Comparison of ENCODE assay signal across 9 cellular contexts in the genomic region with DNA sequence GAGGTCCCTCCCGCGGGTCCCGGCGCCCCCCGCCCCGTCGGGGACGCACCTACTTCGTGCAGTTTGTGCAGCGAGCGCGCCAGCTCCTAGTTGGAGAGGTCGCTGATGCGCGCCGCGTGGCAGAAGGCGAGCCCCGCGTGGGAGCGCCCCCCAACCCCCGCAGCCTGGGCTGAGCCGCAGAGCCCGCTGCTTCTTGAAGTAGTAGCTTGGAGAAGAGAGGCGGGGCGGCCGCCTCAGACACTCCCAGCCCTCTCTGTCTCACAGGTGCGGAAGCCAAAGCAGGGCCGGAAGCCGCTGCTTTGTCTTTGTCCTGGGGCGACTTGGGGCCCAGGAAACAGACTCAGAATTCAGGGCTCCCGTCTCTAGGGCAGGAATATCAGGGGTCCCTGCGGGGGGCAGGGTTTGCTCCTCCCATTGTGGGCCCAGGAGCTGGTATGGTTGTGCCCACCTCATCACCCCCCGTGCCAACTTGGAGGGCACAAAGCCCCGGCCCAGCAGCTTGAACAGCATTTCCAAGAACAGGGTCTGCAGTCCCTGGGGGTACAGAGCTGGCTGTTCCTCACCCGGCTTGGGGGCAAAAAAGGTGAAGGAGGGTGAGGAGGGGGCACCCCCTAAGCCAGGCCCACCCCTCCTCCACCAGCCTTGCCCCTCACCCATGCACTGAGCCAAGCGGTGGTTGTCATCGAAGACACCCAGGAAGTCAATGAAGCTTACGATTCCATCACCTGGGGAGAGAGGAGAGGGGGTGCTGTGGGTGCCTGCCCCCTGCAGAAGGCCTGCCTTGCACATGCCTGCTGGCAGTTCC. TPM values are rescaled to one million over a fixed set of nuclear protein-coding genes. Genes with fewer than 3 reads are reported as not detected.
DNase-seq lines count a peak whose midpoint lies in the region; ATAC-seq and TF ChIP-seq lines count a peak whose summit lies in the region.
"Had no signal": no experiment of that assay in that cellular context is flagged by ENCODE, and none has a peak within 500 bp of the region (broad histone marks: within the 10 kb centered on the region; RNA-seq: fewer than 3 reads in every experiment).

No MANE protein-coding gene starts in this region.

- DNase-seq in NCI-H69 (lab: John Stamatoyannopoulos, UW) (peak; percentile 83), glomerular visceral epithelial cell (ENCODE audit: extremely low spot score) (peak; percentile 66), retinal pigment epithelial cell (ENCODE audit: low read depth) (no peak), dedifferentiated amniotic fluid mesenchymal stem cell (ENCODE audit: extremely low spot score) (no peak), mesenteric fat pad (ENCODE audit: low spot score) (no peak)
- DNase-seq in activated T-helper 1 cell treated with anti-CD3 and anti-CD28 coated beads, Interleukin-2, amount 50 U/mL, for 16 hours (ENCODE audit: low read depth in 1 of 2, low spot score in 1 of 2): peak; percentile 68 to 73

- ATAC-seq in GM18868 (IDR thresholded peaks at IDR 0.05; ENCODE audit: unreplicated experiment) (peak; percentile 61), HG02943 (IDR thresholded peaks at IDR 0.05; ENCODE audit: low read depth, unreplicated experiment) (peak; percentile 53)

- H3K4me3 ChIP-seq in retinal pigment epithelial cell (ENCODE audit: low read length): peak overlapping the region; percentile 62

- no peak for TF ChIP-seq CTCF in retinal pigment epithelial cell (conservative IDR thresholded peaks at IDR 0.05; ENCODE audit: low read depth, low read length)

RNA-seq across cellular contexts. Expression of a gene that starts 13.6 kb away (rescaled TPM):
- not detected for total RNA-seq in mesenteric fat pad
- total RNA-seq: lung microvascular endothelial cell had no signal

RNA-seq across cellular contexts. Expression of a gene that starts 26.6 kb away (rescaled TPM):
- total RNA-seq in mesenteric fat pad: 51.2 TPM

Comparison
In these comparisons a context has a peak if more than half of its experiments do, and no peak if none do; other contexts are left out.
1. DNase-seq: peak in NCI-H69 (single experiment), activated T-helper 1 cell treated with anti-CD3 and anti-CD28 coated beads, Interleukin-2, amount 50 U/mL, for 16 hours (2 of 2) and glomerular visceral epithelial cell (single experiment); none in retinal pigment epithelial cell (single experiment), dedifferentiated amniotic fluid mesenchymal stem cell (single experiment) and mesenteric fat pad (single experiment).